3 cellular contexts compared by ENCODE assay signal in the genomic region with DNA sequence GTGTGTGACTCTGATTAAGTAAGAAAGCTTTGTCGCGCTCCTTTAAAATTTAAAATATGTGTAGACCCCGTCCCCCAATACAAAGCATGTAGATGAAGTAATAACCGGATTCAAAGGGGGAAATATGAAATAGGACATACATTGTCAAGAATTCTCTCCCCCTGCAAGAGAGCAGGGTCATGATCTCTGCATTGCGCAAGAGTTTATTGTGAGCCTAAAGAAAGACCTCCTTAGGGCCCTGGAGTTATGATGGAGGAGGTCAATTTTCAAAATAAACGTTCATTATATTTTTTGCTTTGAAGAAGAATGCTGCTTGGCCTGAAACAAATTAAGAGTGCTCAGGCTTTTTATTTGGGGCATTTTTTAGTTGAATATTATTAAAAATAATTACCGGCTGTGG.
TF ChIP-seq lines count a peak whose summit lies in the region.

No MANE protein-coding gene starts in this region.

TF ChIP-seq in A549, 52 proteins besides CTCF, POLR2A, EP300 and RAD21 (continued from another document):
- TF ChIP-seq CEBPB (IDR thresholded peaks at IDR 0.05): peak; percentile 71 to 82; a peak in 3 of 4 replicates
TF ChIP-seq in A549: peak in this region for 1.

TF ChIP-seq in HCT116, 20 proteins besides CTCF, POLR2A, EP300 and RAD21 (continued from another document):
- TF ChIP-seq, protein P1, sequence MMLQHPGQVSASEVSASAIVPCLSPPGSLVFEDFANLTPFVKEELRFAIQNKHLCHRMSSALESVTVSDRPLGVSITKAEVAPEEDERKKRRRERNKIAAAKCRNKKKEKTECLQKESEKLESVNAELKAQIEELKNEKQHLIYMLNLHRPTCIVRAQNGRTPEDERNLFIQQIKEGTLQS (IDR thresholded peaks at IDR 0.05): no peak

TF ChIP-seq in H1, 55 proteins besides CTCF, POLR2A, EP300 and RAD21 (continued from another document):
- peak; percentile 89 for TF ChIP-seq CEBPB (IDR thresholded peaks at IDR 0.05; ENCODE audit: low read depth, low read length)
- TF ChIP-seq TBP (IDR thresholded peaks at IDR 0.05; ENCODE audit: low read depth, low read length): no peak
- no peak for TF ChIP-seq YY1 (IDR thresholded peaks at IDR 0.05; ENCODE audit: low read depth, low read length)
- TF ChIP-seq, protein P2, sequence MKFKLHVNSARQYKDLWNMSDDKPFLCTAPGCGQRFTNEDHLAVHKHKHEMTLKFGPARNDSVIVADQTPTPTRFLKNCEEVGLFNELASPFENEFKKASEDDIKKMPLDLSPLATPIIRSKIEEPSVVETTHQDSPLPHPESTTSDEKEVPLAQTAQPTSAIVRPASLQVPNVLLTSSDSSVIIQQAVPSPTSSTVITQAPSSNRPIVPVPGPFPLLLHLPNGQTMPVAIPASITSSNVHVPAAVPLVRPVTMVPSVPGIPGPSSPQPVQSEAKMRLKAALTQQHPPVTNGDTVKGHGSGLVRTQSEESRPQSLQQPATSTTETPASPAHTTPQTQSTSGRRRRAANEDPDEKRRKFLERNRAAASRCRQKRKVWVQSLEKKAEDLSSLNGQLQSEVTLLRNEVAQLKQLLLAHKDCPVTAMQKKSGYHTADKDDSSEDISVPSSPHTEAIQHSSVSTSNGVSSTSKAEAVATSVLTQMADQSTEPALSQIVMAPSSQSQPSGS (IDR thresholded peaks at IDR 0.05; ENCODE audit: low read length): no peak
- TF ChIP-seq, protein P3, sequence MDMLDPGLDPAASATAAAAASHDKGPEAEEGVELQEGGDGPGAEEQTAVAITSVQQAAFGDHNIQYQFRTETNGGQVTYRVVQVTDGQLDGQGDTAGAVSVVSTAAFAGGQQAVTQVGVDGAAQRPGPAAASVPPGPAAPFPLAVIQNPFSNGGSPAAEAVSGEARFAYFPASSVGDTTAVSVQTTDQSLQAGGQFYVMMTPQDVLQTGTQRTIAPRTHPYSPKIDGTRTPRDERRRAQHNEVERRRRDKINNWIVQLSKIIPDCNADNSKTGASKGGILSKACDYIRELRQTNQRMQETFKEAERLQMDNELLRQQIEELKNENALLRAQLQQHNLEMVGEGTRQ (IDR thresholded peaks at IDR 0.05; ENCODE audit: low read length): no peak
- no peak for TF ChIP-seq NRF1 (IDR thresholded peaks at IDR 0.05; ENCODE audit: low read depth, low read length)
TF ChIP-seq in H1: peak in this region for 1.
